Comparison of ENCODE assay signal across 8 cellular contexts in genomic region chr3:102673271-102674115, GRCh38.
DNase-seq lines count a peak whose midpoint lies in the region; ATAC-seq lines count a peak whose summit lies in the region.

No MANE protein-coding gene starts in this region.

- in situ Hi-C loops in Caki2 (cut with HindIII; ENCODE audit: low pct_unique_long_range_greater_than_20kb, low sequenced_read_pairs): no loop called here

- H3K9ac ChIP-seq in mucosa of stomach (ENCODE audit: low read length): peak overlapping the region; percentile 53

- H3K36me3 ChIP-seq in mucosa of stomach (ENCODE audit: control insufficient read depth, insufficient read depth, low read length): no peaks in the 10 kb centered on the region

- H3K27me3 ChIP-seq in mucosa of stomach (ENCODE audit: control insufficient read depth, insufficient read depth, low read length): no peaks in the 10 kb centered on the region

- no peaks in the 10 kb centered on the region for H3K4me1 ChIP-seq in mucosa of stomach (ENCODE audit: control insufficient read depth, insufficient read depth, low read length)

- peak; percentile 89 for ATAC-seq in GM21367 (IDR thresholded peaks at IDR 0.05; ENCODE audit: unreplicated experiment)

- DNase-seq in Caki2 (ENCODE audit: low read depth) (peak; percentile 54), HT-29 (ENCODE audit: low spot score) (peak; percentile 81), NCI-H82 treated with DMSO at 0.1 percent for 48 hours (lab: John Stamatoyannopoulos, UW; ENCODE audit: unreplicated experiment) (peak; percentile 64), epidermal melanocyte (ENCODE audit: insufficient read length, low spot score) (peak; percentile 68)
- peak; percentile 11 to 17 for DNase-seq in activated CD8-positive, alpha-beta memory T cell treated with anti-CD3 and anti-CD28 coated beads for 4 hours (ENCODE audit: low read depth in 2 of 2)
- DNase-seq in stimulated activated naive CD4-positive, alpha-beta T cell treated with Interleukin-2 at 50 U/mL for 16 hours (lab: John Stamatoyannopoulos, UW): peak; percentile 33

- H3K9me3 ChIP-seq in mucosa of stomach (ENCODE audit: control insufficient read depth, low read length): no peaks in the 10 kb centered on the region

- peak overlapping the region; percentile 51 for H3K4me3 ChIP-seq in mucosa of stomach (ENCODE audit: low read length)

Comparison
In these comparisons a context has a peak if more than half of its experiments do, and no peak if none do; other contexts are left out.
1. Peak in every context shown above with its lines: DNase-seq, ATAC-seq and H3K4me3 ChIP-seq.
2. DNase-seq: peak in every context shown above with its lines; median percentile 81 in HT-29; 68 in epidermal melanocyte; 64 in NCI-H82 treated with DMSO at 0.1 percent for 48 hours; 54 in Caki2; 33 in stimulated activated naive CD4-positive, alpha-beta T cell treated with Interleukin-2 at 50 U/mL for 16 hours; 14 in activated CD8-positive, alpha-beta memory T cell treated with anti-CD3 and anti-CD28 coated beads for 4 hours.